8 cellular contexts compared by ENCODE assay signal in genomic region chr2:70686577-70687460, GRCh38.
A peak's percentile ranks its signal among the peaks of the same experiment; 100 is the strongest.
DNase-seq lines count a peak whose midpoint lies in the region; TF ChIP-seq lines count a peak whose summit lies in the region.

No MANE protein-coding gene starts in this region.

- H2BK15ac ChIP-seq in H9 (ENCODE audit: low read depth, low read length), result no peak overlapping the region

- peaks cover 5% of the 10 kb centered on the region; the same call in 1 of the 2 replicates for H3K4me1 ChIP-seq in H9 (ENCODE audit: insufficient read depth, low read length)

- no peak overlapping the region for H2BK5ac ChIP-seq in H9 (ENCODE audit: insufficient read length, low read length)

- H4K5ac ChIP-seq in H9 (ENCODE audit: insufficient read length, low read depth, low read length), result no peak overlapping the region

- no peak overlapping the region for H3K27ac ChIP-seq in H9 (ENCODE audit: insufficient read length, low read depth, low read length)

- H3K36me3 Mint-ChIP-seq in H9 (ENCODE audit: insufficient read depth in 1 of 3, low read depth in 3 of 3), result peaks cover 47 to 87% (median 68%) of the 10 kb centered on the region in 3 experiments; a peak in 6 of 7 replicates

- no peak overlapping the region for H2BK20ac ChIP-seq in H9 (ENCODE audit: low read depth, low read length, poor library complexity, severe bottlenecking)

- H3K79me1 ChIP-seq in H9 (ENCODE audit: insufficient read depth, low read depth, low read length, poor library complexity, severe bottlenecking), result no peaks in the 10 kb centered on the region

- H3K23me2 ChIP-seq in H9 (ENCODE audit: insufficient read length, low read depth, low read length, poor library complexity, severe bottlenecking), result no peaks in the 10 kb centered on the region

- no peaks in the 10 kb centered on the region for H3K27me3 Mint-ChIP-seq in H9 (ENCODE audit: low read depth)

- no peaks in the 10 kb centered on the region for H3K79me2 ChIP-seq in H9 (ENCODE audit: insufficient read depth, low read length)

- H3K9ac ChIP-seq in H9 (ENCODE audit: extremely low read depth, insufficient read length, low read length), result no peak overlapping the region

- no peak overlapping the region for H2AFZ ChIP-seq in H9 (ENCODE audit: low read length)

- no peak overlapping the region for H2AK5ac ChIP-seq in H9 (ENCODE audit: insufficient read length, low read length)

- no peaks in the 10 kb centered on the region for H4K20me1 ChIP-seq in H9 (ENCODE audit: control insufficient read depth, insufficient read depth, insufficient read length)

- H3K18ac ChIP-seq in H9 (ENCODE audit: insufficient read length, low read depth, low read length), result no peak overlapping the region

- H3T11ph ChIP-seq in H9 (ENCODE audit: low read length), result no peak overlapping the region

- TF ChIP-seq CTCF in H9 (conservative IDR thresholded peaks at IDR 0.05), result peak; percentile 79
- TF ChIP-seq CTCF in astrocyte of the cerebellum (IDR thresholded peaks at IDR 0.05; ENCODE audit: low read depth, low read length, missing control alignments), result peak; percentile 55

- H3K23ac ChIP-seq in H9 (ENCODE audit: insufficient read length, low read depth, low read length), result no peak overlapping the region

- H3K4ac ChIP-seq in H9 (ENCODE audit: low read depth, low read length), result no peak overlapping the region

- no peak overlapping the region for H3K14ac ChIP-seq in H9 (ENCODE audit: insufficient read depth, low read length)

- H3K4me3 ChIP-seq in astrocyte of the cerebellum (ENCODE audit: low read depth, low read length), result no peak overlapping the region

- peak overlapping the region in 2 of 3 experiments; percentile 71 to 78; a peak in 4 of 7 replicates for H3K27ac Mint-ChIP-seq in H9

- no peak overlapping the region for H2BK12ac ChIP-seq in H9 (ENCODE audit: insufficient read length, low read depth, low read length)

- H3K9me3 ChIP-seq in H9 (ENCODE audit: control insufficient read depth, low read depth, low read length), result no peaks in the 10 kb centered on the region

- H3K4me2 ChIP-seq in H9 (ENCODE audit: insufficient read depth, insufficient read length, low read length), result no peak overlapping the region

- DNase-seq in EH (ENCODE audit: low read depth), result peak; percentile 90
- DNase-seq in H9, result peak; percentile 89
- peak; percentile 52 for DNase-seq in NCI-H69 (lab: John Stamatoyannopoulos, UW)
- no peak for DNase-seq in astrocyte of the cerebellum (ENCODE audit: low read depth)
- peak; percentile 35 for DNase-seq in left kidney (ENCODE audit: low read depth, low spot score)
- DNase-seq in effector CD8-positive, alpha-beta T cell (lab: John Stamatoyannopoulos, UW), result no peak
- DNase-seq in GDM1 (lab: John Stamatoyannopoulos, UW), result no peak
- DNase-seq in NCI-H748 (lab: John Stamatoyannopoulos, UW; ENCODE audit: unreplicated experiment), result no peak

- no peaks in the 10 kb centered on the region for H3K27me3 ChIP-seq in H9 (ENCODE audit: insufficient read depth, low read length)

- H3K9me3 Mint-ChIP-seq in H9, result no peaks in the 10 kb centered on the region

- no CpG with 5 or more reads among the region's 11 CpGs for WGBS in H9 (ENCODE audit: extremely low coverage, insufficient read length, low lambda C conversion rate)

- no peak overlapping the region for H4K8ac ChIP-seq in H9 (replicated peaks; ENCODE audit: insufficient read length, low read depth, low read length)

- in situ Hi-C loops in astrocyte of the cerebellum (cut with HindIII; ENCODE audit: low sequenced_read_pairs), result no loop called here

- H3K4me1 Mint-ChIP-seq in H9, result peaks cover 7 to 11% of the 10 kb centered on the region in 2 experiments

- H2BK120ac ChIP-seq in H9 (ENCODE audit: low read depth, low read length, poor library complexity, severe bottlenecking), result no peak overlapping the region

- no peak overlapping the region for H3K4me3 Mint-ChIP-seq in H9

- H3K56ac ChIP-seq in H9 (ENCODE audit: insufficient read length, low read depth, low read length), result no peak overlapping the region

- no peak overlapping the region for H4K91ac ChIP-seq in H9 (ENCODE audit: insufficient read length, low read depth, low read length)

Comparison
In these comparisons a context has a peak if more than half of its experiments do, and no peak if none do; other contexts are left out.
1. DNase-seq: peak in EH (single experiment), H9 (single experiment), NCI-H69 (single experiment) and left kidney (single experiment); none in astrocyte of the cerebellum (single experiment), effector CD8-positive, alpha-beta T cell (single experiment), GDM1 (single experiment) and NCI-H748 (single experiment).